Comparison of ENCODE assay signal across 23 cellular contexts in genomic region chr12:48010366-48010970, GRCh38. TPM values are rescaled to one million over a fixed set of nuclear protein-coding genes. Genes with fewer than 3 reads are reported as not detected.
DNase-seq lines count a peak whose midpoint lies in the region; ATAC-seq lines count a peak whose summit lies in the region.
"Had no signal": no experiment of that assay in that cellular context is flagged by ENCODE, and none has a peak within 500 bp of the region (broad histone marks: within the 10 kb centered on the region; RNA-seq: fewer than 3 reads in every experiment).

No MANE protein-coding gene starts in this region.

- H2BK12ac ChIP-seq in neuronal stem cell (ENCODE audit: low read length): no peak overlapping the region

- H3K14ac ChIP-seq in neuronal stem cell (ENCODE audit: low read length): peak overlapping the region; percentile 50

- peak overlapping the region; percentile 32 for H2BK120ac ChIP-seq in neuronal stem cell (ENCODE audit: low read depth, low read length)

- H3K23ac ChIP-seq in neuronal stem cell (ENCODE audit: low read depth, low read length, poor library complexity): no peak overlapping the region

- peak overlapping the region; percentile 45 for H3K9ac ChIP-seq in neuronal stem cell (ENCODE audit: low read depth, low read length, poor library complexity)
- H3K9ac ChIP-seq: BLaER1 treated with 17β-estradiol and CSF1 and Interleukin-3, amounts not matched to agents 10 nM and 100 nM; GM23248 had no signal

- H2AK5ac ChIP-seq in neuronal stem cell (ENCODE audit: low read depth, low read length): peak overlapping the region; percentile 72

- H4K91ac ChIP-seq in neuronal stem cell (ENCODE audit: low read depth, low read length, poor library complexity): no peak overlapping the region

- no peaks in the 10 kb centered on the region for H3K9me3 ChIP-seq in neuronal stem cell (replicated peaks in 1 of 2; ENCODE audit: control insufficient read depth in 2 of 2, insufficient read depth in 1 of 2, low read depth in 1 of 2, low read length in 2 of 2)
- H3K9me3 ChIP-seq: BE2C; BLaER1 treated with 17β-estradiol and CSF1 and Interleukin-3, amounts not matched to agents 10 nM and 100 nM had no signal

- H2BK5ac ChIP-seq in neuronal stem cell (ENCODE audit: low read length): no peak overlapping the region

- no peak overlapping the region for H3K4me2 ChIP-seq in neuronal stem cell (ENCODE audit: insufficient read depth, low read length, poor library complexity, severe bottlenecking)

- H3K27ac ChIP-seq in neuronal stem cell (replicated peaks; ENCODE audit: low read length): no peak overlapping the region
- H3K27ac ChIP-seq: 22Rv1; BLaER1 treated with 17β-estradiol and CSF1 and Interleukin-3, amounts not matched to agents 10 nM and 100 nM; GM23248 had no signal

- peaks cover 0 to 20% (median 8%) of the 10 kb centered on the region in 3 experiments for H3K27me3 ChIP-seq in neuronal stem cell (ENCODE audit: control insufficient read depth in 3 of 3, insufficient read depth in 3 of 3, low read depth in 1 of 3, low read length in 3 of 3)

- no peaks in the 10 kb centered on the region for H3K79me1 ChIP-seq in neuronal stem cell (ENCODE audit: low read depth, low read length)

- peaks cover 4 to 15% of the 10 kb centered on the region in 2 donors for H3K4me1 ChIP-seq in neuronal stem cell (ENCODE audit: control insufficient read depth in 2 of 2, insufficient read depth in 1 of 2, low read depth in 1 of 2, low read length in 2 of 2)
- H3K4me1 ChIP-seq: BE2C had no signal

- H3K18ac ChIP-seq in neuronal stem cell (ENCODE audit: low read length): peak overlapping the region; percentile 32

- DNase-seq in activated CD4-positive, CD25-positive, alpha-beta regulatory T cell treated with anti-CD3 and anti-CD28 coated beads, Interleukin-2, amount 50 U/mL, for 72 hours: peak; percentile 16
- DNase-seq in NCI-H69 (lab: John Stamatoyannopoulos, UW) (peak; percentile 22), neuronal stem cell (ENCODE audit: low spot score) (no peak), SW 1271 (lab: John Stamatoyannopoulos, UW) (no peak)
- DNase-seq in stimulated activated naive CD4-positive, alpha-beta T cell treated with Interleukin-2 at 50 U/mL for 16 hours (lab: John Stamatoyannopoulos, UW): no peak
- DNase-seq in activated CD4-positive, alpha-beta T cell treated with anti-CD3 and anti-CD28 coated beads for 4 hours: no peak
- no peak for DNase-seq in activated CD4-positive, alpha-beta T cell treated with anti-CD3 and anti-CD28 coated beads, Interleukin-2, amount 50 U/mL, for 4 hours
- DNase-seq: ACHN; AML-193; BE2C; Calu3; CD4-positive, alpha-beta memory T cell; COR-L47; DMS53; DMS79 treated with DMSO at 0.1 percent for 48 hours; GF-D8; GM23248; H9; HFFc6 had no signal

- no peak overlapping the region for H2AFZ ChIP-seq in neuronal stem cell (ENCODE audit: low read length)
- H2AFZ ChIP-seq: GM23248 had no signal

- no CpG with 5 or more reads among the region's 7 CpGs for WGBS in neuronal stem cell (ENCODE audit: extremely low coverage in 2 of 2, insufficient read length in 2 of 2, insufficient replicate concordance in 1 of 2), 2 donors

- peak overlapping the region; percentile 47 for H2BK15ac ChIP-seq in neuronal stem cell (ENCODE audit: low read length)

- peak overlapping the region; percentile 29 for H4K8ac ChIP-seq in neuronal stem cell (ENCODE audit: low read depth, low read length)

- no peak overlapping the region for H3K4ac ChIP-seq in neuronal stem cell (ENCODE audit: low read length)

- ATAC-seq in activated CD4-positive, CD25-positive, alpha-beta regulatory T cell treated with anti-CD3 and anti-CD28 coated beads, Interleukin-2, amount 50 U/mL, for 24 hours: no peak
- ATAC-seq: HCT116 had no signal

- peak overlapping the region in 1 of 2 donors; percentile 2 for H3K4me3 ChIP-seq in neuronal stem cell (ENCODE audit: low read length in 2 of 2)
- H3K4me3 ChIP-seq: BLaER1 treated with 17β-estradiol and CSF1 and Interleukin-3, amounts not matched to agents 10 nM and 100 nM; GM23248 had no signal

- no peaks in the 10 kb centered on the region for H3K36me3 ChIP-seq in neuronal stem cell (replicated peaks in 1 of 2; ENCODE audit: control insufficient read depth in 2 of 2, insufficient read depth in 2 of 2, low read length in 2 of 2)
- H3K36me3 ChIP-seq: BE2C; BLaER1 treated with 17β-estradiol and CSF1 and Interleukin-3, amounts not matched to agents 10 nM and 100 nM had no signal

RNA-seq across cellular contexts. Expression of gene COL2A1, which starts 6.2 kb away (rescaled TPM):
- polyA plus RNA-seq in neuronal stem cell (2013, experiment 1 of 2): 481 TPM
- polyA plus RNA-seq in neuronal stem cell (2013, experiment 2 of 2): 461 TPM
- polyA plus RNA-seq: CD4-positive, alpha-beta memory T cell; GM23248 had no signal

RNA-seq across cellular contexts. Expression of gene TMEM106C, which starts 47.1 kb away (rescaled TPM):
- 71.6 TPM for polyA plus RNA-seq in neuronal stem cell (2013, experiment 1 of 2)
- polyA plus RNA-seq in neuronal stem cell (2013, experiment 2 of 2): 70.1 TPM

Comparison
In these comparisons a context has a peak if more than half of its experiments do, and no peak if none do; other contexts are left out.
1. DNase-seq: peak in activated CD4-positive, CD25-positive, alpha-beta regulatory T cell treated with anti-CD3 and anti-CD28 coated beads, Interleukin-2, amount 50 U/mL, for 72 hours (single experiment) and NCI-H69 (single experiment); none in neuronal stem cell (single experiment), SW 1271 (0 of 2), stimulated activated naive CD4-positive, alpha-beta T cell treated with Interleukin-2 at 50 U/mL for 16 hours (single experiment), activated CD4-positive, alpha-beta T cell treated with anti-CD3 and anti-CD28 coated beads for 4 hours (0 of 2) and activated CD4-positive, alpha-beta T cell treated with anti-CD3 and anti-CD28 coated beads, Interleukin-2, amount 50 U/mL, for 4 hours (0 of 2).